8 cellular contexts compared by ENCODE assay signal in the genomic region with DNA sequence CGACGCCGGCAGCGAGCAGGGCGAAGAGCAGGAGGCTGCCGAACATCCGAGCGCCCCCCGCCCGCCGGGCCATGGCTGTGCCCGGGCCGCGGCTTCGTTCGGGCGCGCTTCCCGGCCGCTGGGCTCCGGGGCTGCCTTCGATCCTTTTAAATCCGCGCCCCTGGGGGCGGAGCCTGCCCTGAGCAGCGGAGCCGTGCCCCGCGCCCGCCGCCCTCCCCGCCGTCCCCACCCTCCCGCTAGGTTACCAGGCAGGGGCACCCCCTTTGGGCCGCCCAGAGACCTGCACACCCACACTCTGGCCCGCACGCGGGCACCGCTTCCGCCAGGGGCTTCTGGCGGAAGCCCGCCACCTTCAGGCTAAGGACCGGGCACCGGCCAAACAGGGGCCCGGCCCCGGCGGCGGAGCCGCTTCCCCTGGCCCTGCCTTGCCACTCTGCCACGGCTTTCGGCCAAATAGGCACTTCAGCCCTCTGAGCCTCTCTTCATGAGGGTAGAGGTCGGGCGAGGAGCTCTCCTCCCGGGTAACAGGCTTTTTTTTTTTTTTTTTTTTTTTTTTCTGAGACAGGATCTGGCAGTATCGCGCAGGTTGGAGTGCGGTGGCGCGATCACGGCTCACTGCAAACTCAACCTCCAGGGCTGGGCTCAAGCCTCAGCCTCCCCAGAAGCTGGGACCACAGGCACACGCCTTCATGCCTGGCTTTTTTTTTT. TPM values are rescaled to one million over a fixed set of nuclear protein-coding genes. Genes with fewer than 3 reads are reported as not detected.
DNase-seq lines count a peak whose midpoint lies in the region; ATAC-seq, FAIRE-seq and TF ChIP-seq lines count a peak whose summit lies in the region.

A gene with protein sequence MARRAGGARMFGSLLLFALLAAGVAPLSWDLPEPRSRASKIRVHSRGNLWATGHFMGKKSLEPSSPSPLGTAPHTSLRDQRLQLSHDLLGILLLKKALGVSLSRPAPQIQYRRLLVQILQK (minus strand): TSS at position 120 of the 708 bp plus-strand sequence. CDS start 47 bp downstream, at position 73.

- H3K4me3 ChIP-seq in right atrium auricular region = peak within 1 kb of the TSS; percentile 45 to 73

- H3K27me3 ChIP-seq in right atrium auricular region = no peaks in the 10 kb centered on the region

- H3K27ac ChIP-seq in right atrium auricular region = peak within 1 kb of the TSS; percentile 83 to 94

- H3K4me1 ChIP-seq in right atrium auricular region = peaks cover 0 to 32% of the 10 kb centered on the region in 2 donors

- TF ChIP-seq CTCF in GM12873 (IDR thresholded peaks at IDR 0.05; ENCODE audit: insufficient read depth, low read depth, low read length, missing control alignments) = peak; percentile 60
- TF ChIP-seq CTCF in right atrium auricular region (IDR thresholded peaks at IDR 0.05) = peak; percentile 66 to 85

- DNase-seq in NCI-H1105 treated with DMSO at 0.1 percent for 48 hours (lab: John Stamatoyannopoulos, UW) (peak; percentile 68), T-helper 1 cell (peak; percentile 81 to 88 (median 82)), amniotic stem cell (lab: John Stamatoyannopoulos, UW) (peak; percentile 56), right atrium auricular region (ENCODE audit: low spot score) (peak; percentile 77), putamen (ENCODE audit: low spot score) (peak; percentile 47), urothelium cell line (ENCODE audit: low spot score) (peak; percentile 63)

- H3K36me3 ChIP-seq in right atrium auricular region = no peaks in the 10 kb centered on the region

- FAIRE-seq in urothelium cell line (lab: Jason Lieb, UNC) = no peak

- H3K9me3 ChIP-seq in right atrium auricular region = no peaks in the 10 kb centered on the region

- ATAC-seq in HG02623 (IDR thresholded peaks at IDR 0.05; ENCODE audit: unreplicated experiment) = peak; percentile 48

RNA-seq across cellular contexts. Expression of the gene that starts here (rescaled TPM):
- total RNA-seq in right atrium auricular region = 1 to 10 TPM; 1.0 to 6.3 TPM

Comparison
In these comparisons a context has a peak if more than half of its experiments do, and no peak if none do; other contexts are left out.
1. Peak in every context shown above with its lines: DNase-seq, ATAC-seq, H3K4me3 ChIP-seq and H3K27ac ChIP-seq.